16 cellular contexts compared by ENCODE assay signal in genomic region chr21:16775056-16775455, GRCh38.
DNase-seq lines count a peak whose midpoint lies in the region; ATAC-seq and TF ChIP-seq lines count a peak whose summit lies in the region.
"Had no signal": no experiment of that assay in that cellular context is flagged by ENCODE, and none has a peak within 500 bp of the region (broad histone marks: within the 10 kb centered on the region; RNA-seq: fewer than 3 reads in every experiment).

No MANE protein-coding gene starts in this region.

- H2AK5ac ChIP-seq in IMR-90 (ENCODE audit: low read depth, low read length): no peak overlapping the region

- no TSS peak for BruUV-seq in IMR-90 (replicated peaks; lab: Mats Ljungman, UMichigan)

- peaks cover 4% of the 10 kb centered on the region for H3K4me1 ChIP-seq in IMR-90 (ENCODE audit: control insufficient read depth, insufficient read depth, low read length)

- WGBS in IMR-90 (ENCODE audit: extremely low coverage in 2 of 2, insufficient read length in 1 of 2), 2 experiments: no CpG with 5 or more reads among the region's 4 CpGs

- in situ Hi-C loops in IMR-90 (cut with MboI; ENCODE audit: low sequenced_read_pairs): no loop called here

- peaks cover 2% of the 10 kb centered on the region for H3K9me1 ChIP-seq in IMR-90 (ENCODE audit: insufficient read depth, low read length)

- H3K4me3 Mint-ChIP-seq in WTC11: no peak overlapping the region

- H4K8ac ChIP-seq in IMR-90 (ENCODE audit: low read depth in 2 of 2, low read length in 2 of 2): no peak overlapping the region

- no peak overlapping the region for H2AFZ ChIP-seq in IMR-90 (replicated peaks; ENCODE audit: low read length, poor library complexity)
- H2AFZ ChIP-seq: PC-9 had no signal

- H2AK9ac ChIP-seq in IMR-90 (replicated peaks; ENCODE audit: low read depth, low read length, poor library complexity): no peak overlapping the region

- H2BK120ac ChIP-seq in IMR-90 (ENCODE audit: low read depth, low read length): peak overlapping the region; percentile 55

- H3K9me3 ChIP-seq in IMR-90 (ENCODE audit: control insufficient read depth, insufficient read depth, low read length): no peaks in the 10 kb centered on the region

- H3K4me2 ChIP-seq in IMR-90 (ENCODE audit: low read depth, low read length): no peak overlapping the region
- H3K4me2 ChIP-seq: PC-9 had no signal

- H3K36me3 ChIP-seq in IMR-90 (ENCODE audit: control insufficient read depth, insufficient read depth, low read length): no peaks in the 10 kb centered on the region
- H3K36me3 ChIP-seq: brain microvascular endothelial cell, WERI-Rb-1 had no signal

- CTCF ChIA-PET in IMR-90 (lab: Yijun Ruan, JAX) (no interaction called here), WTC11 (lab: Charles Lee) (no interaction called here)

- no peak overlapping the region for H3K56ac ChIP-seq in IMR-90 (ENCODE audit: extremely low read depth, insufficient read depth, low read length)

- H3K4me1 Mint-ChIP-seq in WTC11: peaks cover 25% of the 10 kb centered on the region

- TF ChIP-seq POLR2A in IMR-90 (IDR thresholded peaks at IDR 0.05; ENCODE audit: low read depth, low read length): no peak

- TF ChIP-seq RAD21 in IMR-90 (IDR thresholded peaks at IDR 0.05; ENCODE audit: low read length): no peak

- no peak overlapping the region for H3K9ac ChIP-seq in IMR-90 (ENCODE audit: low read depth, low read length)

- H4K20me1 ChIP-seq in IMR-90 (ENCODE audit: insufficient read depth, low read length): no peaks in the 10 kb centered on the region

- ATAC-seq in IMR-90 (ENCODE audit: low read depth) (no peak), WTC11 (peak; percentile 69), HG03354 (IDR thresholded peaks at IDR 0.05; ENCODE audit: poor library complexity, severe bottlenecking, unreplicated experiment) (no peak)

- no peak overlapping the region for H3K14ac ChIP-seq in IMR-90 (replicated peaks; ENCODE audit: low read depth, low read length)

- H3K18ac ChIP-seq in IMR-90 (ENCODE audit: low read depth, low read length): no peak overlapping the region

- H3K36me3 Mint-ChIP-seq in WTC11: no peaks in the 10 kb centered on the region

- no peaks in the 10 kb centered on the region for H3K27me3 ChIP-seq in IMR-90 (ENCODE audit: control insufficient read depth, insufficient read depth, low read length)
- H3K27me3 ChIP-seq: brain microvascular endothelial cell had no signal

- TF ChIP-seq CTCF in IMR-90 (conservative IDR thresholded peaks at IDR 0.05; ENCODE audit: low read depth, low read length): no peak
- TF ChIP-seq CTCF in WTC11 (IDR thresholded peaks at IDR 0.05): no peak

- H3K27ac Mint-ChIP-seq in WTC11: peak overlapping the region; percentile 27; the same call in 1 of the 2 replicates

- H4K91ac ChIP-seq in IMR-90 (ENCODE audit: insufficient read depth, low read depth, low read length): no peak overlapping the region

- H2BK15ac ChIP-seq in IMR-90 (ENCODE audit: low read depth, low read length): no peak overlapping the region

- no peak overlapping the region for H3K4me3 ChIP-seq in IMR-90 (ENCODE audit: insufficient read depth, low read depth, low read length)
- H3K4me3 ChIP-seq: PC-9 had no signal

- dilution Hi-C loops in IMR-90 (cut with HindIII; ENCODE audit: low sequenced_read_pairs, unreplicated experiment): no loop called here

- no peak overlapping the region for H4K5ac ChIP-seq in IMR-90 (ENCODE audit: low read depth, low read length)

- no peaks in the 10 kb centered on the region for H3K9me3 Mint-ChIP-seq in WTC11

- H3K4ac ChIP-seq in IMR-90 (ENCODE audit: low read depth, low read length): no peak overlapping the region

- H3K27me3 Mint-ChIP-seq in WTC11 (ENCODE audit: low read depth): no peaks in the 10 kb centered on the region

- DNase-seq in IMR-90 (no peak), WTC11 (ENCODE audit: low spot score) (peak; percentile 16), hippocampal formation (lab: John Stamatoyannopoulos, UW) (peak; percentile 18 to 52), posterior cingulate gyrus (peak; percentile 34 to 93 (median 60)), RPMI8226 (no peak), NCI-H2171 (lab: John Stamatoyannopoulos, UW) (no peak)
- DNase-seq: activated CD8-positive, alpha-beta memory T cell treated with anti-CD3 and anti-CD28 coated beads for 24 hours; activated effector memory CD4-positive, alpha-beta T cell treated with anti-CD3 and anti-CD28 coated beads, Interleukin-2, amount 50 U/mL, for 16 hours; brain microvascular endothelial cell; effector memory CD4-positive, alpha-beta T cell; Karpas-422; NCI-H2107; PC-9; WERI-Rb-1 had no signal

- no peak overlapping the region for H3K27ac ChIP-seq in IMR-90 (ENCODE audit: insufficient read depth, low read length)
- H3K27ac ChIP-seq: brain microvascular endothelial cell, HL-60, PC-9, WERI-Rb-1 had no signal

- H3K23ac ChIP-seq in IMR-90 (ENCODE audit: low read depth, low read length): no peak overlapping the region

- POLR2A ChIA-PET in IMR-90 (lab: Charles Lee; ENCODE audit: unreplicated experiment): no interaction called here
- POLR2A ChIA-PET in WTC11 (lab: Charles Lee): no interaction called here

- no peak overlapping the region for H2BK5ac ChIP-seq in IMR-90 (ENCODE audit: low read depth, low read length, poor library complexity, severe bottlenecking)

- no peaks in the 10 kb centered on the region for H3K79me1 ChIP-seq in IMR-90 (ENCODE audit: low read depth in 1 of 2, low read length in 2 of 2)

- intact Hi-C loops in IMR-90 (cut with micrococcal nuclease): no loop called here
- intact Hi-C loops in posterior cingulate gyrus (cut with DNase I): no loop called here

- H2BK20ac ChIP-seq in IMR-90 (ENCODE audit: low read depth, low read length): no peak overlapping the region

TF ChIP-seq in IMR-90, 13 proteins besides CTCF, POLR2A, EP300 and RAD21:
- TF ChIP-seq, protein P1, sequence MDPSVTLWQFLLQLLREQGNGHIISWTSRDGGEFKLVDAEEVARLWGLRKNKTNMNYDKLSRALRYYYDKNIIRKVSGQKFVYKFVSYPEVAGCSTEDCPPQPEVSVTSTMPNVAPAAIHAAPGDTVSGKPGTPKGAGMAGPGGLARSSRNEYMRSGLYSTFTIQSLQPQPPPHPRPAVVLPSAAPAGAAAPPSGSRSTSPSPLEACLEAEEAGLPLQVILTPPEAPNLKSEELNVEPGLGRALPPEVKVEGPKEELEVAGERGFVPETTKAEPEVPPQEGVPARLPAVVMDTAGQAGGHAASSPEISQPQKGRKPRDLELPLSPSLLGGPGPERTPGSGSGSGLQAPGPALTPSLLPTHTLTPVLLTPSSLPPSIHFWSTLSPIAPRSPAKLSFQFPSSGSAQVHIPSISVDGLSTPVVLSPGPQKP (IDR thresholded peaks at IDR 0.05; ENCODE audit: borderline replicate concordance, low read depth, low read length): no peak
- TF ChIP-seq CEBPB (IDR thresholded peaks at IDR 0.05; ENCODE audit: low read depth, low read length) (no peak), RCOR1 (IDR thresholded peaks at IDR 0.05; ENCODE audit: insufficient replicate concordance, low read length) (no peak), NFE2L2 (IDR thresholded peaks at IDR 0.05; ENCODE audit: low read depth, low read length) (no peak), MAZ (IDR thresholded peaks at IDR 0.05; ENCODE audit: borderline replicate concordance, low read depth, low read length) (no peak), CHD1 (IDR thresholded peaks at IDR 0.05; ENCODE audit: low read depth, low read length) (no peak)
TF ChIP-seq in IMR-90: peak in this region for 0.

TF ChIP-seq in WTC11, 78 proteins besides CTCF, POLR2A, EP300 and RAD21 (continues in another document):
- TF ChIP-seq, protein P2, sequence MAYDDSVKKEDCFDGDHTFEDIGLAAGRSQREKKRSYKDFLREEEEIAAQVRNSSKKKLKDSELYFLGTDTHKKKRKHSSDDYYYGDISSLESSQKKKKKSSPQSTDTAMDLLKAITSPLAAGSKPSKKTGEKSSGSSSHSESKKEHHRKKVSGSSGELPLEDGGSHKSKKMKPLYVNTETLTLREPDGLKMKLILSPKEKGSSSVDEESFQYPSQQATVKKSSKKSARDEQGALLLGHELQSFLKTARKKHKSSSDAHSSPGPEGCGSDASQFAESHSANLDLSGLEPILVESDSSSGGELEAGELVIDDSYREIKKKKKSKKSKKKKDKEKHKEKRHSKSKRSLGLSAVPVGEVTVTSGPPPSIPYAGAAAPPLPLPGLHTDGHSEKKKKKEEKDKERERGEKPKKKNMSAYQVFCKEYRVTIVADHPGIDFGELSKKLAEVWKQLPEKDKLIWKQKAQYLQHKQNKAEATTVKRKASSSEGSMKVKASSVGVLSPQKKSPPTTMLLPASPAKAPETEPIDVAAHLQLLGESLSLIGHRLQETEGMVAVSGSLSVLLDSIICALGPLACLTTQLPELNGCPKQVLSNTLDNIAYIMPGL (CRISPR knock-in tag; IDR thresholded peaks at IDR 0.05): no peak
- no peak for TF ChIP-seq OVOL2 (CRISPR knock-in tag; IDR thresholded peaks at IDR 0.05; ENCODE audit: borderline replicate concordance)
- TF ChIP-seq, protein P3, sequence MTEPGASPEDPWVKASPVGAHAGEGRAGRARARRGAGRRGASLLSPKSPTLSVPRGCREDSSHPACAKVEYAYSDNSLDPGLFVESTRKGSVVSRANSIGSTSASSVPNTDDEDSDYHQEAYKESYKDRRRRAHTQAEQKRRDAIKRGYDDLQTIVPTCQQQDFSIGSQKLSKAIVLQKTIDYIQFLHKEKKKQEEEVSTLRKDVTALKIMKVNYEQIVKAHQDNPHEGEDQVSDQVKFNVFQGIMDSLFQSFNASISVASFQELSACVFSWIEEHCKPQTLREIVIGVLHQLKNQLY (CRISPR knock-in tag; IDR thresholded peaks at IDR 0.05): no peak
- no peak for TF ChIP-seq ZNF219 (CRISPR knock-in tag; IDR thresholded peaks at IDR 0.05; ENCODE audit: borderline replicate concordance)
- TF ChIP-seq SOX15 (CRISPR knock-in tag; IDR thresholded peaks at IDR 0.05): no peak
- TF ChIP-seq, protein P4, sequence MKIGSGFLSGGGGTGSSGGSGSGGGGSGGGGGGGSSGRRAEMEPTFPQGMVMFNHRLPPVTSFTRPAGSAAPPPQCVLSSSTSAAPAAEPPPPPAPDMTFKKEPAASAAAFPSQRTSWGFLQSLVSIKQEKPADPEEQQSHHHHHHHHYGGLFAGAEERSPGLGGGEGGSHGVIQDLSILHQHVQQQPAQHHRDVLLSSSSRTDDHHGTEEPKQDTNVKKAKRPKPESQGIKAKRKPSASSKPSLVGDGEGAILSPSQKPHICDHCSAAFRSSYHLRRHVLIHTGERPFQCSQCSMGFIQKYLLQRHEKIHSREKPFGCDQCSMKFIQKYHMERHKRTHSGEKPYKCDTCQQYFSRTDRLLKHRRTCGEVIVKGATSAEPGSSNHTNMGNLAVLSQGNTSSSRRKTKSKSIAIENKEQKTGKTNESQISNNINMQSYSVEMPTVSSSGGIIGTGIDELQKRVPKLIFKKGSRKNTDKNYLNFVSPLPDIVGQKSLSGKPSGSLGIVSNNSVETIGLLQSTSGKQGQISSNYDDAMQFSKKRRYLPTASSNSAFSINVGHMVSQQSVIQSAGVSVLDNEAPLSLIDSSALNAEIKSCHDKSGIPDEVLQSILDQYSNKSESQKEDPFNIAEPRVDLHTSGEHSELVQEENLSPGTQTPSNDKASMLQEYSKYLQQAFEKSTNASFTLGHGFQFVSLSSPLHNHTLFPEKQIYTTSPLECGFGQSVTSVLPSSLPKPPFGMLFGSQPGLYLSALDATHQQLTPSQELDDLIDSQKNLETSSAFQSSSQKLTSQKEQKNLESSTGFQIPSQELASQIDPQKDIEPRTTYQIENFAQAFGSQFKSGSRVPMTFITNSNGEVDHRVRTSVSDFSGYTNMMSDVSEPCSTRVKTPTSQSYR (CRISPR knock-in tag; IDR thresholded peaks at IDR 0.05): no peak

Comparison
In these comparisons a context has a peak if more than half of its experiments do, and no peak if none do; other contexts are left out.
1. DNase-seq: peak in WTC11 (single experiment), hippocampal formation (2 of 2) and posterior cingulate gyrus (10 of 10); none in IMR-90 (single experiment), RPMI8226 (single experiment) and NCI-H2171 (single experiment).